ENCODE assay signal across 8 cellular contexts in the genomic region with DNA sequence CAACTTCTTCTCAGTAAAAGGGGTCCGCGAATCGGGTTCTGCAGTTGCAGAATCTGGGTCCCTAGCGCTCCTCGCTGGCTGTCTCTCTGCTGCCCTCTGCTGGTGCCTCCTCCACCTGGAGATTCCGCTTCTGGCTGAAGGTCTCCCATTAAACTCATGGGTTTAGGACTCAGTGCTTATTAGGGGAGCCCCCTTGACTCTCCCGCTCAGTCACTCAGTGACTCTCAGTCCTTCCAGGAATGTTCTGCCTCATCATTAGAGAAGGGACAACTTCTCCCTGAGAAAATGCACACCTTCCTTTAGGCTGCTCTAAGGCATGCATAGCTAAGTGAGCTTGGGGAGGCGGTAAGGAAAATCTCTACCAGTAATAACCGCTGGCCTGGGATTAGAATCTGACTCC. TPM values are rescaled to one million over a fixed set of nuclear protein-coding genes. Genes with fewer than 3 reads are reported as not detected.
DNase-seq lines count a peak whose midpoint lies in the region; ATAC-seq, FAIRE-seq and TF ChIP-seq lines count a peak whose summit lies in the region.

No MANE protein-coding gene starts in this region.

- H3K27ac ChIP-seq in gastroesophageal sphincter: no peak overlapping the region
- H3K27ac ChIP-seq in pancreas: no peak overlapping the region

- WGBS in gastroesophageal sphincter (ENCODE audit: low coverage in 1 of 2), 2 donors: 25 to 36% methylated on average over 8 to 9 of the region's 9 CpGs
- WGBS in pancreas, 2 donors: 23% methylated on average over 9 of the region's 9 CpGs

- H3K4me1 ChIP-seq in gastroesophageal sphincter (no peaks in the 10 kb centered on the region), pancreas (peaks cover 0 to 2% (median 0%) of the 10 kb centered on the region in 3 donors)

- TF ChIP-seq EP300 in gastroesophageal sphincter (IDR thresholded peaks at IDR 0.05): no peak

- no peaks in the 10 kb centered on the region for H3K36me3 ChIP-seq in gastroesophageal sphincter
- H3K36me3 ChIP-seq in pancreas: no peaks in the 10 kb centered on the region

- ATAC-seq in HG03175 (IDR thresholded peaks at IDR 0.05; ENCODE audit: unreplicated experiment) (peak; percentile 61), gastroesophageal sphincter (peak; percentile 75), pancreas (peak; percentile 78 to 93 (median 86)), GM18870 (IDR thresholded peaks at IDR 0.05; ENCODE audit: unreplicated experiment) (no peak)

- peak in 3 of 4 experiments; percentile 79 to 96 (median 81) for TF ChIP-seq CTCF in gastroesophageal sphincter (IDR thresholded peaks at IDR 0.05)
- peak; percentile 80 to 92 (median 88) for TF ChIP-seq CTCF in pancreas (IDR thresholded peaks at IDR 0.05)

- intact Hi-C loops in pancreas (cut with DNase I): no loop called here

- peaks cover 21% of the 10 kb centered on the region for H3K27me3 ChIP-seq in gastroesophageal sphincter
- no peaks in the 10 kb centered on the region for H3K27me3 ChIP-seq in pancreas

- peak; percentile 65 for DNase-seq in EH (ENCODE audit: low read depth)
- DNase-seq in RKO (ENCODE audit: low spot score): peak; percentile 54
- peak; percentile 47 to 62 for DNase-seq in activated T-helper 1 cell treated with anti-CD3 and anti-CD28 coated beads, Interleukin-2, amount 50 U/mL, for 16 hours (ENCODE audit: low read depth in 1 of 2, low spot score in 1 of 2)
- DNase-seq in pancreas: peak in 5 of 6 donors; percentile 56 to 92 (median 77)
- peak; percentile 82 for DNase-seq in urothelium cell line (ENCODE audit: low spot score)

- no peak for FAIRE-seq in pancreas (lab: Jason Lieb, UNC)
- FAIRE-seq in urothelium cell line (lab: Jason Lieb, UNC): no peak

- TF ChIP-seq POLR2A in gastroesophageal sphincter (IDR thresholded peaks at IDR 0.05): no peak

- no peak overlapping the region for H3K4me3 ChIP-seq in gastroesophageal sphincter
- H3K4me3 ChIP-seq in pancreas: no peak overlapping the region

- H3K9me3 ChIP-seq in gastroesophageal sphincter (no peaks in the 10 kb centered on the region), pancreas (no peaks in the 10 kb centered on the region)

RNA-seq across cellular contexts. Expression of gene CPN2, which starts 7.1 kb away (rescaled TPM):
- total RNA-seq in gastroesophageal sphincter (not detected), pancreas (under 1 TPM in 1 of 6 donors, not detected in 5; 0.09 TPM)
- not detected for polyA plus RNA-seq in pancreas

RNA-seq across cellular contexts. Expression of gene LRRC15, which starts 25.5 kb away (rescaled TPM):
- total RNA-seq in gastroesophageal sphincter: under 1 TPM in 3 of 4 donors, not detected in 1; 0.42 to 0.67 (median 0.49) TPM
- total RNA-seq in pancreas: under 1 TPM in 5 of 6 donors, not detected in 1; 0.03 to 0.25 (median 0.09) TPM
- polyA plus RNA-seq in pancreas: under 1 TPM; 0.02 to 0.04 TPM

RNA-seq across cellular contexts. Expression of gene GP5, which starts 55.1 kb away (rescaled TPM):
- total RNA-seq in gastroesophageal sphincter (under 1 TPM in 1 of 4 donors, not detected in 3; 0.31 TPM), pancreas (under 1 TPM in 1 of 6 donors, not detected in 5; 0.06 TPM)
- under 1 TPM in 1 of 2 donors, not detected in 1; 0.05 TPM for polyA plus RNA-seq in pancreas
